8 cellular contexts compared by ENCODE assay signal in the genomic region with DNA sequence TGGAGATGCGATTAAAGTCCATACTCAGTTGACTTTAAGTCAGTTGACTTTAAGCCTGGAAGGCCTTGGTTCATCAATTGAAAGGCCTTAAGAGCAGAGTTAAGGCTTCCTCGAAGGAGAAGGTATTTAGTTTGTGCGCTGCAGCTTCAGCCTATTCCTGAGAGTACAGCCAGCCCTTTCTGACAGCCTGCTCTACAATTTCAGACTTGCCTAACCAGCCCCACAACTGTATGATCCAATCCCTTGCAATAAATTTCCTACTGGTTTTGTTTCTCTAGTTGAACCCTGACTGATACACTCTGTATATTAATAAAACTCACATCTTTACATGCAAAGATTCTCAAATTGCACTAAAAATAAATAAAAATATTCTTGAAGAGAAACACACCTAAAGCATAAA.
"Had no signal": no experiment of that assay in that cellular context is flagged by ENCODE, and none has a peak within 500 bp of the region (broad histone marks: within the 10 kb centered on the region; RNA-seq: fewer than 3 reads in every experiment).

No MANE protein-coding gene starts in this region.

- H3K9me3 ChIP-seq: HAP-1 had no signal

- H3K27ac ChIP-seq: GM23248 had no signal

- H3K4me1 ChIP-seq: HAP-1 had no signal

- ATAC-seq: HCT116, K562 had no signal

- H3K9ac ChIP-seq: GM23248 had no signal

- H3K4me3 ChIP-seq: GM23248, HAP-1, K562 had no signal

- H3K36me3 ChIP-seq: HAP-1 had no signal

- H3K27ac Mint-ChIP-seq: HFFc6 had no signal

- DNase-seq: GM23248, GOT3, H7, HFFc6, IMR-90 had no signal

- H2AFZ ChIP-seq: GM23248 had no signal

- H3K4me3 Mint-ChIP-seq: HFFc6 had no signal
